ENCODE assay signal across 11 cellular contexts in the genomic region with DNA sequence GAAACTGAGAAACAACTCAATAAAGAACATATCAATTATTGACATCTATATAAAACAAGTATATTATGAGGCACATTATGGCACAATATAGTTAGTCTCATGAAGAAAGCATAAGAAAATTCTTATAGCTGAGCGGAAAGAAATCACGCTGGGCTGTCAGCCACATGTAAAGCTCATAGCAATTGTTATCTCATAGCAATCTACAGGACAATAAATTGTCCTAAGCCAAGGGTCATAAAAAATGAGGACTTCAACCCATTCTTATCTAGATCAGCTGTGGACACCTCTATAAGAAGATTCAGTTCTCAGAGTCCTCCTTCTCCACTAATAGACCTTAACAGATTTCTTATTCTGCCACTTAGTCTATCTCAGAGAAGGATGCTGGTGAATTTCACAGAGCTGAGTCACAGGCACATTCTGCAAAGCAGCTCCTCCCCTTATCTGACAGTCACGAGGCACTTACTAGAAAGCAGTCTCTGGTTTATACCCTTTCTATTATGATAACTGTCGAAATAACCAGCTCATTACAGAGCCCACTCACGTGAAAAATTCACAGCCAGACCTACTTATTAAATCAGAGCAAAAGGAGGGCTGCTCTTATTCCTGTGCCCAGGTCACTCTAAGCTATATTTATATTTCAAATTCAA.
DNase-seq lines count a peak whose midpoint lies in the region; ATAC-seq, FAIRE-seq and TF ChIP-seq lines count a peak whose summit lies in the region.
"Had no signal": no experiment of that assay in that cellular context is flagged by ENCODE, and none has a peak within 500 bp of the region (broad histone marks: within the 10 kb centered on the region; RNA-seq: fewer than 3 reads in every experiment).

No MANE protein-coding gene starts in this region.

- no peak for ATAC-seq in naive thymus-derived CD8-positive, alpha-beta T cell
- ATAC-seq in activated T-helper 17 cell treated with anti-CD3 and anti-CD28 coated beads, Interleukin-2, amount 50 U/mL, for 72 hours (replicated peaks) = no peak

- H3K36me3 Mint-ChIP-seq in naive thymus-derived CD8-positive, alpha-beta T cell = no peaks in the 10 kb centered on the region
- H3K36me3 Mint-ChIP-seq in activated T-helper 17 cell treated with anti-CD3 and anti-CD28 coated beads, Interleukin-2, amount 50 U/mL, for 72 hours (ENCODE audit: low read depth) = no peaks in the 10 kb centered on the region
- H3K36me3 Mint-ChIP-seq in CD4-positive, alpha-beta memory T cell = no peaks in the 10 kb centered on the region
- H3K36me3 Mint-ChIP-seq: CD4-positive, CD25-positive, alpha-beta regulatory T cell had no signal

- H3K4me3 ChIP-seq in mammary epithelial cell (replicated peaks in 1 of 3; ENCODE audit: insufficient read depth in 1 of 3, low read depth in 2 of 3, low read length in 3 of 3) = no peak overlapping the region
- no peak overlapping the region for H3K4me3 ChIP-seq in CD4-positive, alpha-beta memory T cell (ENCODE audit: low read length in 2 of 2)

- FAIRE-seq in HTR-8/SVneo (lab: Jason Lieb, UNC) = no peak

- dilution Hi-C loops in mammary epithelial cell (cut with HindIII; ENCODE audit: low sequenced_read_pairs) = no loop called here

- H3K9ac ChIP-seq in mammary epithelial cell (ENCODE audit: insufficient read depth, low read length) = no peak overlapping the region

- H3K27me3 ChIP-seq in mammary epithelial cell (ENCODE audit: insufficient read depth, low read length) = no peaks in the 10 kb centered on the region
- no peaks in the 10 kb centered on the region for H3K27me3 ChIP-seq in CD4-positive, alpha-beta memory T cell (ENCODE audit: insufficient read depth, low read length)

- H2AFZ ChIP-seq in mammary epithelial cell (ENCODE audit: low read depth, low read length) = no peak overlapping the region

- no peak overlapping the region for H3K4me2 ChIP-seq in mammary epithelial cell (ENCODE audit: insufficient read depth, low read depth, low read length)

- intact Hi-C loops in mammary epithelial cell (cut with micrococcal nuclease) = no loop called here
- intact Hi-C loops in CD4-positive, alpha-beta memory T cell (cut with micrococcal nuclease) = no loop called here

- in situ Hi-C loops in mammary epithelial cell (cut with MboI; ENCODE audit: low sequenced_read_pairs in 2 of 2) = no loop called here

- H3K4me3 Mint-ChIP-seq in naive thymus-derived CD8-positive, alpha-beta T cell = no peak overlapping the region
- no peak overlapping the region for H3K4me3 Mint-ChIP-seq in activated T-helper 17 cell treated with anti-CD3 and anti-CD28 coated beads, Interleukin-2, amount 50 U/mL, for 72 hours
- H3K4me3 Mint-ChIP-seq in CD4-positive, alpha-beta memory T cell = no peak overlapping the region
- H3K4me3 Mint-ChIP-seq: CD4-positive, CD25-positive, alpha-beta regulatory T cell had no signal

- no peaks in the 10 kb centered on the region for H3K36me3 ChIP-seq in mammary epithelial cell (ENCODE audit: insufficient read depth, low read length)
- no peaks in the 10 kb centered on the region for H3K36me3 ChIP-seq in CD4-positive, alpha-beta memory T cell (ENCODE audit: insufficient read depth, low read length)

- TF ChIP-seq CTCF in mammary epithelial cell (conservative IDR thresholded peaks at IDR 0.05 in 1 of 2, IDR thresholded peaks at IDR 0.05 in 1 of 2; ENCODE audit: extremely low read depth in 1 of 2, insufficient read depth in 1 of 2, low read depth in 1 of 2, low read length in 2 of 2) = no peak

- CTCF ChIA-PET in mammary epithelial cell (lab: Charles Lee; ENCODE audit: low non-redundant PET) = no interaction called here
- CTCF ChIA-PET in CD4-positive, alpha-beta memory T cell (lab: Charles Lee; ENCODE audit: partially characterized antibody) = no interaction called here

- peak; percentile 64 for DNase-seq in AG08395 (ENCODE audit: low spot score)
- DNase-seq in HTR-8/SVneo (ENCODE audit: insufficient read length, low spot score) = peak; percentile 23
- DNase-seq in mammary epithelial cell = peak; percentile 42
- peak; percentile 66 for DNase-seq in kidney glomerular epithelial cell (lab: John Stamatoyannopoulos, UW)
- DNase-seq in naive thymus-derived CD8-positive, alpha-beta T cell = no peak
- DNase-seq in NCI-H1436 treated with DMSO at 0.1 percent for 48 hours (lab: John Stamatoyannopoulos, UW) = no peak
- no peak for DNase-seq in CD4-positive, alpha-beta memory T cell
- DNase-seq: activated CD4-positive, alpha-beta T cell treated with anti-CD3 and anti-CD28 coated beads, Interleukin-2, amount 50 U/mL, for 4 hours; CD4-positive, CD25-positive, alpha-beta regulatory T cell; NCI-H1105 treated with DMSO at 0.1 percent for 48 hours had no signal

- POLR2A ChIA-PET in naive thymus-derived CD8-positive, alpha-beta T cell (lab: Charles Lee) = no interaction called here
- POLR2A ChIA-PET in CD4-positive, alpha-beta memory T cell (lab: Charles Lee; ENCODE audit: partially characterized antibody) = no interaction called here

- no peaks in the 10 kb centered on the region for H3K27me3 Mint-ChIP-seq in naive thymus-derived CD8-positive, alpha-beta T cell
- no peaks in the 10 kb centered on the region for H3K27me3 Mint-ChIP-seq in activated T-helper 17 cell treated with anti-CD3 and anti-CD28 coated beads, Interleukin-2, amount 50 U/mL, for 72 hours
- H3K27me3 Mint-ChIP-seq in CD4-positive, alpha-beta memory T cell = no peaks in the 10 kb centered on the region
- H3K27me3 Mint-ChIP-seq: CD4-positive, CD25-positive, alpha-beta regulatory T cell had no signal

- no peaks in the 10 kb centered on the region for H3K79me2 ChIP-seq in mammary epithelial cell (ENCODE audit: insufficient read depth, low read length)

- peaks cover 0 to 15% (median 4%) of the 10 kb centered on the region in 9 donors for H3K9me3 Mint-ChIP-seq in naive thymus-derived CD8-positive, alpha-beta T cell
- H3K9me3 Mint-ChIP-seq in activated T-helper 17 cell treated with anti-CD3 and anti-CD28 coated beads, Interleukin-2, amount 50 U/mL, for 72 hours = peaks cover 18% of the 10 kb centered on the region
- peaks cover 0 to 33% (median 11%) of the 10 kb centered on the region in 8 donors for H3K9me3 Mint-ChIP-seq in CD4-positive, alpha-beta memory T cell

- no TSS peak for BruUV-seq in mammary epithelial cell (replicated peaks; lab: Mats Ljungman, UMichigan)

- H3K27ac Mint-ChIP-seq in naive thymus-derived CD8-positive, alpha-beta T cell = no peak overlapping the region
- no peak overlapping the region for H3K27ac Mint-ChIP-seq in activated T-helper 17 cell treated with anti-CD3 and anti-CD28 coated beads, Interleukin-2, amount 50 U/mL, for 72 hours
- H3K27ac Mint-ChIP-seq in CD4-positive, alpha-beta memory T cell = no peak overlapping the region
- H3K27ac Mint-ChIP-seq: CD4-positive, CD25-positive, alpha-beta regulatory T cell had no signal

- 43% methylated on average over 5 of the region's 5 CpGs for WGBS in mammary epithelial cell (ENCODE audit: low coverage, missing lambda C conversion rate)

- no peaks in the 10 kb centered on the region for H3K4me1 ChIP-seq in mammary epithelial cell (ENCODE audit: insufficient read depth, low read length)
- H3K4me1 ChIP-seq in CD4-positive, alpha-beta memory T cell (ENCODE audit: insufficient read depth, low read length) = no peaks in the 10 kb centered on the region

- no peaks in the 10 kb centered on the region for H3K4me1 Mint-ChIP-seq in naive thymus-derived CD8-positive, alpha-beta T cell
- H3K4me1 Mint-ChIP-seq in activated T-helper 17 cell treated with anti-CD3 and anti-CD28 coated beads, Interleukin-2, amount 50 U/mL, for 72 hours = no peaks in the 10 kb centered on the region
- no peaks in the 10 kb centered on the region for H3K4me1 Mint-ChIP-seq in CD4-positive, alpha-beta memory T cell
- H3K4me1 Mint-ChIP-seq: CD4-positive, CD25-positive, alpha-beta regulatory T cell had no signal

- H4K20me1 ChIP-seq in mammary epithelial cell (ENCODE audit: insufficient read depth, low read length) = no peaks in the 10 kb centered on the region

- no peak overlapping the region for H3K27ac ChIP-seq in mammary epithelial cell (ENCODE audit: insufficient read depth, low read depth, low read length)
- H3K27ac ChIP-seq in CD4-positive, alpha-beta memory T cell (ENCODE audit: low read depth, low read length) = no peak overlapping the region

- H3K9me3 ChIP-seq in mammary epithelial cell (replicated peaks; ENCODE audit: insufficient read depth, low read length) = no peaks in the 10 kb centered on the region
- no peaks in the 10 kb centered on the region for H3K9me3 ChIP-seq in CD4-positive, alpha-beta memory T cell (ENCODE audit: control insufficient read depth in 1 of 2, low read length in 2 of 2)

Comparison
In these comparisons a context has a peak if more than half of its experiments do, and no peak if none do; other contexts are left out.
1. DNase-seq: peak in AG08395 (single experiment), HTR-8/SVneo (single experiment), mammary epithelial cell (single experiment) and kidney glomerular epithelial cell (single experiment); none in naive thymus-derived CD8-positive, alpha-beta T cell (0 of 10), NCI-H1436 treated with DMSO at 0.1 percent for 48 hours (single experiment) and CD4-positive, alpha-beta memory T cell (0 of 5).